ENCODE assay signal across 1 cellular context in the genomic region with DNA sequence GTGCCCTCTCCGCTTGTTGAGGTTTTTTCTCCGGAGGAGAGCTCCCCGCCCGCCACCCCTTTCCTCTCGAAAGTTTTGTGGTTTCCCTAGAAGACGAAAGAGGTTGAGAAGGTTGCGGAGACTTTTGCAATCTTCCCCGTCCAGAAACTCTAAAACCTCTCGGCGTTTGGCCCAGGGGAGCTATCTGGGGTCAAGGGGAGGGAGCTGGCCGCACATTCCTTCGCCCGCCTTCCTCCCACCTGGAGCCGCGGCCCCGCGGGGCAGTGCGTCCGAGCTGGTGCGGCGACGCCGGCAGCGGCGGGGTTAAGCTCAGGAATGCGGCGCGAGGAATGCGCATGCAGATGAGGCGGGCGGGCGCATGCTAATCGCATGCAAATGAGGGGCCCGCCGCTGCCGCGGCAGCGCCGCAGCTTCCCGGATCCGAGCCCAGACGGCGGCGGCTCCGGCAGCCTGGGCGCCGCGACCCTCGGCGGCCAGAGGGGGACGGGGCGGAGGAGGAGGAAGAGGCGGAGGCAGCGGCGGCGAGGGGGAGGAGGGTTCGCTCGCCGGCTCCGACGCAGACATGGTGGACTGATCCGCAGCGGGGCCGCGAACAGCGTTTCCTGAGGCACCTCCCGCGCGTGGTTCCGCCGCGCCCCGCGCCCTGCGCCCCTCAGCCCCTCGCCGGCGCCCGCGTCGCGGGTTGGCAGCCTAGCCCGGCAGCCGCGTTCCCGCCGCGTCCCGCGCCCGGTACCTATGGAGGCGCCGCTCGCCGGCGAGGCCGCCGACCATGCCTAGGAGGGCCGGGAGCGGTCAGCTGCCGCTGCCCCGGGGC.
TF ChIP-seq lines count a peak whose summit lies in the region.

A gene (plus strand): TSS at position 535 of the 814 bp plus-strand sequence. CDS start 235 bp downstream, at position 770.

TF ChIP-seq in HepG2, 621 proteins besides CTCF, POLR2A, EP300 and RAD21 (continued from another document):
- TF ChIP-seq, protein P1, sequence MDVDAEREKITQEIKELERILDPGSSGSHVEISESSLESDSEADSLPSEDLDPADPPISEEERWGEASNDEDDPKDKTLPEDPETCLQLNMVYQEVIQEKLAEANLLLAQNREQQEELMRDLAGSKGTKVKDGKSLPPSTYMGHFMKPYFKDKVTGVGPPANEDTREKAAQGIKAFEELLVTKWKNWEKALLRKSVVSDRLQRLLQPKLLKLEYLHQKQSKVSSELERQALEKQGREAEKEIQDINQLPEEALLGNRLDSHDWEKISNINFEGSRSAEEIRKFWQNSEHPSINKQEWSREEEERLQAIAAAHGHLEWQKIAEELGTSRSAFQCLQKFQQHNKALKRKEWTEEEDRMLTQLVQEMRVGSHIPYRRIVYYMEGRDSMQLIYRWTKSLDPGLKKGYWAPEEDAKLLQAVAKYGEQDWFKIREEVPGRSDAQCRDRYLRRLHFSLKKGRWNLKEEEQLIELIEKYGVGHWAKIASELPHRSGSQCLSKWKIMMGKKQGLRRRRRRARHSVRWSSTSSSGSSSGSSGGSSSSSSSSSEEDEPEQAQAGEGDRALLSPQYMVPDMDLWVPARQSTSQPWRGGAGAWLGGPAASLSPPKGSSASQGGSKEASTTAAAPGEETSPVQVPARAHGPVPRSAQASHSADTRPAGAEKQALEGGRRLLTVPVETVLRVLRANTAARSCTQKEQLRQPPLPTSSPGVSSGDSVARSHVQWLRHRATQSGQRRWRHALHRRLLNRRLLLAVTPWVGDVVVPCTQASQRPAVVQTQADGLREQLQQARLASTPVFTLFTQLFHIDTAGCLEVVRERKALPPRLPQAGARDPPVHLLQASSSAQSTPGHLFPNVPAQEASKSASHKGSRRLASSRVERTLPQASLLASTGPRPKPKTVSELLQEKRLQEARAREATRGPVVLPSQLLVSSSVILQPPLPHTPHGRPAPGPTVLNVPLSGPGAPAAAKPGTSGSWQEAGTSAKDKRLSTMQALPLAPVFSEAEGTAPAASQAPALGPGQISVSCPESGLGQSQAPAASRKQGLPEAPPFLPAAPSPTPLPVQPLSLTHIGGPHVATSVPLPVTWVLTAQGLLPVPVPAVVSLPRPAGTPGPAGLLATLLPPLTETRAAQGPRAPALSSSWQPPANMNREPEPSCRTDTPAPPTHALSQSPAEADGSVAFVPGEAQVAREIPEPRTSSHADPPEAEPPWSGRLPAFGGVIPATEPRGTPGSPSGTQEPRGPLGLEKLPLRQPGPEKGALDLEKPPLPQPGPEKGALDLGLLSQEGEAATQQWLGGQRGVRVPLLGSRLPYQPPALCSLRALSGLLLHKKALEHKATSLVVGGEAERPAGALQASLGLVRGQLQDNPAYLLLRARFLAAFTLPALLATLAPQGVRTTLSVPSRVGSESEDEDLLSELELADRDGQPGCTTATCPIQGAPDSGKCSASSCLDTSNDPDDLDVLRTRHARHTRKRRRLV (CRISPR knock-in tag; IDR thresholded peaks at IDR 0.05) = peak; percentile 98
- no peak for TF ChIP-seq ZBTB8A (CRISPR knock-in tag; IDR thresholded peaks at IDR 0.05; ENCODE audit: borderline replicate concordance, low read depth)
- TF ChIP-seq, protein P2, sequence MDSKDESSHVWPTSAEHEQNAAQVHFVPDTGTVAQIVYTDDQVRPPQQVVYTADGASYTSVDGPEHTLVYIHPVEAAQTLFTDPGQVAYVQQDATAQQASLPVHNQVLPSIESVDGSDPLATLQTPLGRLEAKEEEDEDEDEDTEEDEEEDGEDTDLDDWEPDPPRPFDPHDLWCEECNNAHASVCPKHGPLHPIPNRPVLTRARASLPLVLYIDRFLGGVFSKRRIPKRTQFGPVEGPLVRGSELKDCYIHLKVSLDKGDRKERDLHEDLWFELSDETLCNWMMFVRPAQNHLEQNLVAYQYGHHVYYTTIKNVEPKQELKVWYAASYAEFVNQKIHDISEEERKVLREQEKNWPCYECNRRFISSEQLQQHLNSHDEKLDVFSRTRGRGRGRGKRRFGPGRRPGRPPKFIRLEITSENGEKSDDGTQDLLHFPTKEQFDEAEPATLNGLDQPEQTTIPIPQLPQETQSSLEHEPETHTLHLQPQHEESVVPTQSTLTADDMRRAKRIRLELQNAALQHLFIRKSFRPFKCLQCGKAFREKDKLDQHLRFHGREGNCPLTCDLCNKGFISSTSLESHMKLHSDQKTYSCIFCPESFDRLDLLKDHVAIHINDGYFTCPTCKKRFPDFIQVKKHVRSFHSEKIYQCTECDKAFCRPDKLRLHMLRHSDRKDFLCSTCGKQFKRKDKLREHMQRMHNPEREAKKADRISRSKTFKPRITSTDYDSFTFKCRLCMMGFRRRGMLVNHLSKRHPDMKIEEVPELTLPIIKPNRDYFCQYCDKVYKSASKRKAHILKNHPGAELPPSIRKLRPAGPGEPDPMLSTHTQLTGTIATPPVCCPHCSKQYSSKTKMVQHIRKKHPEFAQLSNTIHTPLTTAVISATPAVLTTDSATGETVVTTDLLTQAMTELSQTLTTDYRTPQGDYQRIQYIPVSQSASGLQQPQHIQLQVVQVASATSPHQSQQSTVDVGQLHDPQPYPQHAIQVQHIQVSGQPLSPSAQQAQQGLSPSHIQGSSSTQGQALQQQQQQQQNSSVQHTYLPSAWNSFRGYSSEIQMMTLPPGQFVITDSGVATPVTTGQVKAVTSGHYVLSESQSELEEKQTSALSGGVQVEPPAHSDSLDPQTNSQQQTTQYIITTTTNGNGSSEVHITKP (CRISPR knock-in tag; IDR thresholded peaks at IDR 0.05; ENCODE audit: low read depth) = peak; percentile 73
- TF ChIP-seq ZNF333 (CRISPR knock-in tag; IDR thresholded peaks at IDR 0.05; ENCODE audit: borderline replicate concordance) = no peak; the same call in 1 of the 2 replicates
- TF ChIP-seq, protein P3, sequence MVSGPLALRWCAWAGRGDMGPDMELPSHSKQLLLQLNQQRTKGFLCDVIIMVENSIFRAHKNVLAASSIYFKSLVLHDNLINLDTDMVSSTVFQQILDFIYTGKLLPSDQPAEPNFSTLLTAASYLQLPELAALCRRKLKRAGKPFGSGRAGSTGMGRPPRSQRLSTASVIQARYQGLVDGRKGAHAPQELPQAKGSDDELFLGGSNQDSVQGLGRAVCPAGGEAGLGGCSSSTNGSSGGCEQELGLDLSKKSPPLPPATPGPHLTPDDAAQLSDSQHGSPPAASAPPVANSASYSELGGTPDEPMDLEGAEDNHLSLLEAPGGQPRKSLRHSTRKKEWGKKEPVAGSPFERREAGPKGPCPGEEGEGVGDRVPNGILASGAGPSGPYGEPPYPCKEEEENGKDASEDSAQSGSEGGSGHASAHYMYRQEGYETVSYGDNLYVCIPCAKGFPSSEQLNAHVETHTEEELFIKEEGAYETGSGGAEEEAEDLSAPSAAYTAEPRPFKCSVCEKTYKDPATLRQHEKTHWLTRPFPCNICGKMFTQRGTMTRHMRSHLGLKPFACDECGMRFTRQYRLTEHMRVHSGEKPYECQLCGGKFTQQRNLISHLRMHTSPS (CRISPR knock-in tag; IDR thresholded peaks at IDR 0.05; ENCODE audit: low read depth) = no peak
- TF ChIP-seq SSRP1 (CRISPR knock-in tag; IDR thresholded peaks at IDR 0.05) = no peak
- TF ChIP-seq, protein P4, sequence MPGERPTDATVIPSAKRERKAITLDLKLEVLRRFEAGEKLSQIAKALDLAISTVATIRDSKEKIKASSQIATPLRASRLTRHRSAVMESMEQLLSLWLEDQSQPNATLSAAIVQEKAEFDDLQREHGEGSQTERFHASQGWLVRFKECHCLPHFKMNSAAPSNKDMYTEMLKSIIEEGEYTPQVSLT (CRISPR knock-in tag; IDR thresholded peaks at IDR 0.05; ENCODE audit: borderline replicate concordance, low read depth) = no peak; the same call in 1 of the 2 replicates
- TF ChIP-seq, protein P5, sequence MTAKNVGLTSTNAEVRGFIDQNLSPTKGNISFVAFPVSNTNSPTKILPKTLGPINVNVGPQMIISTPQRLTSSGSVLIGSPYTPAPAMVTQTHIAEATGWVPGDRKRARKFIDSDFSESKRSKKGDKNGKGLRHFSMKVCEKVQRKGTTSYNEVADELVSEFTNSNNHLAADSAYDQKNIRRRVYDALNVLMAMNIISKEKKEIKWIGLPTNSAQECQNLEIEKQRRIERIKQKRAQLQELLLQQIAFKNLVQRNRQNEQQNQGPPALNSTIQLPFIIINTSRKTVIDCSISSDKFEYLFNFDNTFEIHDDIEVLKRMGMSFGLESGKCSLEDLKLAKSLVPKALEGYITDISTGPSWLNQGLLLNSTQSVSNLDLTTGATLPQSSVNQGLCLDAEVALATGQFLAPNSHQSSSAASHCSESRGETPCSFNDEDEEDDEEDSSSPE (CRISPR knock-in tag; IDR thresholded peaks at IDR 0.05) = peak; percentile 60
- peak; percentile 42; the same call in 1 of the 2 replicates for TF ChIP-seq HNF4G (IDR thresholded peaks at IDR 0.05; ENCODE audit: borderline replicate concordance, low read depth, low read length)
- TF ChIP-seq HNF4G (CRISPR knock-in tag; IDR thresholded peaks at IDR 0.05; ENCODE audit: borderline replicate concordance, low read depth) = no peak
- TF ChIP-seq MAFG (CRISPR knock-in tag; IDR thresholded peaks at IDR 0.05) = no peak
- TF ChIP-seq ZNF253 (CRISPR knock-in tag; IDR thresholded peaks at IDR 0.05; ENCODE audit: borderline replicate concordance) = 0 out of 2 replicates have a peak, but pooled peaks have one; percentile 32
- TF ChIP-seq RBM22 (optimal IDR thresholded peaks at IDR 0.05; ENCODE audit: low read length) = no peak
- TF ChIP-seq, protein P6, sequence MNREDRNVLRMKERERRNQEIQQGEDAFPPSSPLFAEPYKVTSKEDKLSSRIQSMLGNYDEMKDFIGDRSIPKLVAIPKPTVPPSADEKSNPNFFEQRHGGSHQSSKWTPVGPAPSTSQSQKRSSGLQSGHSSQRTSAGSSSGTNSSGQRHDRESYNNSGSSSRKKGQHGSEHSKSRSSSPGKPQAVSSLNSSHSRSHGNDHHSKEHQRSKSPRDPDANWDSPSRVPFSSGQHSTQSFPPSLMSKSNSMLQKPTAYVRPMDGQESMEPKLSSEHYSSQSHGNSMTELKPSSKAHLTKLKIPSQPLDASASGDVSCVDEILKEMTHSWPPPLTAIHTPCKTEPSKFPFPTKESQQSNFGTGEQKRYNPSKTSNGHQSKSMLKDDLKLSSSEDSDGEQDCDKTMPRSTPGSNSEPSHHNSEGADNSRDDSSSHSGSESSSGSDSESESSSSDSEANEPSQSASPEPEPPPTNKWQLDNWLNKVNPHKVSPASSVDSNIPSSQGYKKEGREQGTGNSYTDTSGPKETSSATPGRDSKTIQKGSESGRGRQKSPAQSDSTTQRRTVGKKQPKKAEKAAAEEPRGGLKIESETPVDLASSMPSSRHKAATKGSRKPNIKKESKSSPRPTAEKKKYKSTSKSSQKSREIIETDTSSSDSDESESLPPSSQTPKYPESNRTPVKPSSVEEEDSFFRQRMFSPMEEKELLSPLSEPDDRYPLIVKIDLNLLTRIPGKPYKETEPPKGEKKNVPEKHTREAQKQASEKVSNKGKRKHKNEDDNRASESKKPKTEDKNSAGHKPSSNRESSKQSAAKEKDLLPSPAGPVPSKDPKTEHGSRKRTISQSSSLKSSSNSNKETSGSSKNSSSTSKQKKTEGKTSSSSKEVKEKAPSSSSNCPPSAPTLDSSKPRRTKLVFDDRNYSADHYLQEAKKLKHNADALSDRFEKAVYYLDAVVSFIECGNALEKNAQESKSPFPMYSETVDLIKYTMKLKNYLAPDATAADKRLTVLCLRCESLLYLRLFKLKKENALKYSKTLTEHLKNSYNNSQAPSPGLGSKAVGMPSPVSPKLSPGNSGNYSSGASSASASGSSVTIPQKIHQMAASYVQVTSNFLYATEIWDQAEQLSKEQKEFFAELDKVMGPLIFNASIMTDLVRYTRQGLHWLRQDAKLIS (CRISPR knock-in tag; IDR thresholded peaks at IDR 0.05) = no peak
- TF ChIP-seq GTF3A (CRISPR knock-in tag; conservative IDR thresholded peaks at IDR 0.05) = no peak
- no peak for TF ChIP-seq TEAD2 (CRISPR knock-in tag; IDR thresholded peaks at IDR 0.05)
- no peak; the same call in 1 of the 2 replicates for TF ChIP-seq PHF20 (CRISPR knock-in tag; IDR thresholded peaks at IDR 0.05)
- TF ChIP-seq, protein P7, sequence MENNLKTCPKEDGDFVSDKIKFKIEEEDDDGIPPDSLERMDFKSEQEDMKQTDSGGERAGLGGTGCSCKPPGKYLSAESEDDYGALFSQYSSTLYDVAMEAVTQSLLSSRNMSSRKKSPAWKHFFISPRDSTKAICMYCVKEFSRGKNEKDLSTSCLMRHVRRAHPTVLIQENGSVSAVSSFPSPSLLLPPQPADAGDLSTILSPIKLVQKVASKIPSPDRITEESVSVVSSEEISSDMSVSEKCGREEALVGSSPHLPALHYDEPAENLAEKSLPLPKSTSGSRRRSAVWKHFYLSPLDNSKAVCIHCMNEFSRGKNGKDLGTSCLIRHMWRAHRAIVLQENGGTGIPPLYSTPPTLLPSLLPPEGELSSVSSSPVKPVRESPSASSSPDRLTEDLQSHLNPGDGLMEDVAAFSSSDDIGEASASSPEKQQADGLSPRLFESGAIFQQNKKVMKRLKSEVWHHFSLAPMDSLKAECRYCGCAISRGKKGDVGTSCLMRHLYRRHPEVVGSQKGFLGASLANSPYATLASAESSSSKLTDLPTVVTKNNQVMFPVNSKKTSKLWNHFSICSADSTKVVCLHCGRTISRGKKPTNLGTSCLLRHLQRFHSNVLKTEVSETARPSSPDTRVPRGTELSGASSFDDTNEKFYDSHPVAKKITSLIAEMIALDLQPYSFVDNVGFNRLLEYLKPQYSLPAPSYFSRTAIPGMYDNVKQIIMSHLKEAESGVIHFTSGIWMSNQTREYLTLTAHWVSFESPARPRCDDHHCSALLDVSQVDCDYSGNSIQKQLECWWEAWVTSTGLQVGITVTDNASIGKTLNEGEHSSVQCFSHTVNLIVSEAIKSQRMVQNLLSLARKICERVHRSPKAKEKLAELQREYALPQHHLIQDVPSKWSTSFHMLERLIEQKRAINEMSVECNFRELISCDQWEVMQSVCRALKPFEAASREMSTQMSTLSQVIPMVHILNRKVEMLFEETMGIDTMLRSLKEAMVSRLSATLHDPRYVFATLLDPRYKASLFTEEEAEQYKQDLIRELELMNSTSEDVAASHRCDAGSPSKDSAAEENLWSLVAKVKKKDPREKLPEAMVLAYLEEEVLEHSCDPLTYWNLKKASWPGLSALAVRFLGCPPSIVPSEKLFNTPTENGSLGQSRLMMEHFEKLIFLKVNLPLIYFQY (CRISPR knock-in tag; IDR thresholded peaks at IDR 0.05; ENCODE audit: borderline replicate concordance) = peak; percentile 65; the same call in 1 of the 2 replicates
- TF ChIP-seq, protein P8, sequence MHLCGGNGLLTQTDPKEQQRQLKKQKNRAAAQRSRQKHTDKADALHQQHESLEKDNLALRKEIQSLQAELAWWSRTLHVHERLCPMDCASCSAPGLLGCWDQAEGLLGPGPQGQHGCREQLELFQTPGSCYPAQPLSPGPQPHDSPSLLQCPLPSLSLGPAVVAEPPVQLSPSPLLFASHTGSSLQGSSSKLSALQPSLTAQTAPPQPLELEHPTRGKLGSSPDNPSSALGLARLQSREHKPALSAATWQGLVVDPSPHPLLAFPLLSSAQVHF (CRISPR knock-in tag; IDR thresholded peaks at IDR 0.05) = no peak; the same call in 1 of the 2 replicates
- peak; percentile 60 for TF ChIP-seq FOSL2 (CRISPR knock-in tag; IDR thresholded peaks at IDR 0.05)
